39 cellular contexts compared by ENCODE assay signal in the genomic region with DNA sequence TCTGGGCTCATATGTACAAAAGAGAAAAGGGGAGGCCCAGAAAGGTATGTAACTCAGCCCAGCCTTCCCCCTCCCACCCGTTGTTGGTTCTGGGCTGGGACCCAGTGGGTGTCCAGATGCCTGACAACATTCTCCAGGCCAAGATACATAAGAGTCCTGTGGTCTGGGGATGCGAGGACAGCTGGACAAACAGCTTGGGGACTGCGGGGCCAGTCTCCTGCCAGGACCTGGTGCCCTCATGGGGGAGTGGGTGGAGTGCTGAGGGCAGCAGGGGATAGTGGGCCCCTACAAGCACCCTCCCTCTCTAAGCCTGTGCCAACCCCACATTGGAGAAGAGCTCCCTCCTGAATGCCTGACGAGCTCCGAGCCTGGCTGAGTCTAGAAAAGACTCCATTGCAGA. TPM values are rescaled to one million over a fixed set of nuclear protein-coding genes. Genes with fewer than 3 reads are reported as not detected.
"Had no signal": no experiment of that assay in that cellular context is flagged by ENCODE, and none has a peak within 500 bp of the region (broad histone marks: within the 10 kb centered on the region; RNA-seq: fewer than 3 reads in every experiment).

No MANE protein-coding gene starts in this region.

- H3K27me3 ChIP-seq: adrenal gland, body of pancreas had no signal

- DNase-seq: activated B cell treated with CpG ODN at 0.5 μM for 24 hours; activated CD4-positive, alpha-beta memory T cell treated with anti-CD3 and anti-CD28 coated beads for 36 hours; activated CD4-positive, alpha-beta T cell treated with anti-CD3 and anti-CD28 coated beads for 4 hours; activated CD4-positive, alpha-beta T cell treated with anti-CD3 and anti-CD28 coated beads, Interleukin-2, amount 50 U/mL, for 1 hour; activated CD4-positive, CD25-positive, alpha-beta regulatory T cell treated with anti-CD3 and anti-CD28 coated beads, Interleukin-2, amount 50 U/mL, for 72 hours; activated CD8-positive, alpha-beta memory T cell treated with anti-CD3 and anti-CD28 coated beads, Interleukin-2, amount 50 U/mL, for 4 hours; activated gamma-delta T cell treated with Interleukin-2 at 50 U/mL for 16 hours; activated naive CD4-positive, alpha-beta T cell treated with anti-CD3 and anti-CD28 coated beads for 36 hours; activated T-cell treated with anti-CD3 and anti-CD28 coated beads for 4 hours; activated T-cell treated with anti-CD3 and anti-CD28 coated beads, Interleukin-2, amount 50 U/mL, for 4 hours; adrenal gland; body of pancreas; Kasumi-1; KG1; MG63; NCI-H1048; NCI-H1105 treated with DMSO at 0.1 percent for 48 hours; NCI-H1436 treated with DMSO at 0.1 percent for 48 hours; NCI-H1694 treated with DMSO at 0.1 percent for 48 hours; NCI-H2029; NCI-H345; NCI-H524 treated with DMSO at 0.1 percent for 48 hours; PC-9; SIG-M5; SW 1271; T-helper 1 cell; T-helper 2 cell; T-helper 9 cell had no signal

- H3K4me2 ChIP-seq: PC-9 had no signal

- H3K36me3 ChIP-seq: adrenal gland, MG63 had no signal

- H3K4me3 ChIP-seq: adrenal gland, body of pancreas, MG63, PC-9 had no signal

- H2AFZ ChIP-seq: PC-9 had no signal

- H3K9me3 ChIP-seq: adrenal gland, body of pancreas, MG63 had no signal

- H3K27ac ChIP-seq: adrenal gland, body of pancreas, PC-9, RWPE1, VCaP had no signal

- H3K4me1 ChIP-seq: adrenal gland, body of pancreas had no signal

- FAIRE-seq: astrocyte, bronchial epithelial cell, RCC 7860 had no signal

RNA-seq across cellular contexts. Expression of a gene that starts 3.5 kb away (rescaled TPM):
- total RNA-seq: activated B cell treated with CpG ODN at 0.5 μM for 24 hours; activated CD4-positive, alpha-beta memory T cell treated with anti-CD3 and anti-CD28 coated beads for 36 hours; activated naive CD4-positive, alpha-beta T cell treated with anti-CD3 and anti-CD28 coated beads for 36 hours; activated naive CD4-positive, alpha-beta T cell treated with anti-CD3 and anti-CD28 coated beads, Interleukin-2, amount 50 U/mL, for 72 hours; activated T-cell treated with anti-CD3 and anti-CD28 coated beads, Interleukin-2, amount 50 U/mL, for 4 hours; activated T-helper 1 cell treated with anti-CD3 and anti-CD28 coated beads, Interleukin-12 subunit alpha, Interleukin-12 subunit beta, Interleukin-2, Interleukin-4 antibody, amounts not matched to agents 30 ng/mL and 10 ng/mL and 1 ng/mL, durations not matched to agents 14 hours and 24 hours and 36 hours; adrenal gland; astrocyte; body of pancreas; bronchial epithelial cell; NCI-H460; OCI-LY7; PC-9; Right ventricle myocardium inferior; SK-MEL-5 had no signal

RNA-seq across cellular contexts. Expression of a gene that starts 27.4 kb away (rescaled TPM):
- total RNA-seq: activated B cell treated with CpG ODN at 0.5 μM for 24 hours; activated CD4-positive, alpha-beta memory T cell treated with anti-CD3 and anti-CD28 coated beads for 36 hours; activated naive CD4-positive, alpha-beta T cell treated with anti-CD3 and anti-CD28 coated beads for 36 hours; activated naive CD4-positive, alpha-beta T cell treated with anti-CD3 and anti-CD28 coated beads, Interleukin-2, amount 50 U/mL, for 72 hours; activated T-cell treated with anti-CD3 and anti-CD28 coated beads, Interleukin-2, amount 50 U/mL, for 4 hours; activated T-helper 1 cell treated with anti-CD3 and anti-CD28 coated beads, Interleukin-12 subunit alpha, Interleukin-12 subunit beta, Interleukin-2, Interleukin-4 antibody, amounts not matched to agents 30 ng/mL and 10 ng/mL and 1 ng/mL, durations not matched to agents 14 hours and 24 hours and 36 hours; adrenal gland; astrocyte; body of pancreas; bronchial epithelial cell; NCI-H460; OCI-LY7; PC-9; Right ventricle myocardium inferior; SK-MEL-5 had no signal
